20 cellular contexts compared by ENCODE assay signal in genomic region chr4:163967263-163967662, GRCh38.
A peak's percentile ranks its signal among the peaks of the same experiment; 100 is the strongest.
DNase-seq lines count a peak whose midpoint lies in the region; ATAC-seq and TF ChIP-seq lines count a peak whose summit lies in the region.
"Had no signal": no experiment of that assay in that cellular context is flagged by ENCODE, and none has a peak within 500 bp of the region (broad histone marks: within the 10 kb centered on the region; RNA-seq: fewer than 3 reads in every experiment).

No MANE protein-coding gene starts in this region.

- no peaks in the 10 kb centered on the region for H3K36me3 Mint-ChIP-seq in neural crest cell (ENCODE audit: low read depth)
- H3K36me3 Mint-ChIP-seq: activated naive CD4-positive, alpha-beta T cell treated with anti-CD3 and anti-CD28 coated beads, Interleukin-2, amount 50 U/mL, for 24 hours; stimulated activated naive B cell treated with anti-CD40 and anti-IgM and Interleukin-4, amounts not matched to agents 10 μg/mL and 1 μg/mL and 100 μg/mL, for 72 hours had no signal

- ATAC-seq in GM19395 (IDR thresholded peaks at IDR 0.05; ENCODE audit: unreplicated experiment) (peak; percentile 64), GM21825 (IDR thresholded peaks at IDR 0.05; ENCODE audit: unreplicated experiment) (peak; percentile 60), HG03354 (IDR thresholded peaks at IDR 0.05; ENCODE audit: poor library complexity, severe bottlenecking, unreplicated experiment) (peak; percentile 68), GM19351 (IDR thresholded peaks at IDR 0.05; ENCODE audit: unreplicated experiment) (no peak)
- ATAC-seq: foreskin keratinocyte; left lobe of liver; stimulated activated naive B cell treated with anti-CD40 and anti-IgM and Interleukin-4, amounts not matched to agents 10 μg/mL and 1 μg/mL and 100 μg/mL, for 72 hours had no signal

- peak overlapping the region; percentile 77 for H3K27ac Mint-ChIP-seq in neural crest cell (ENCODE audit: unreplicated experiment)
- H3K27ac Mint-ChIP-seq: activated CD4-positive, alpha-beta memory T cell treated with anti-CD3 and anti-CD28 coated beads, Interleukin-2, amount 10 ng/mL, durations not matched to agents 7 days and 5 days; activated naive CD4-positive, alpha-beta T cell treated with anti-CD3 and anti-CD28 coated beads, Interleukin-2, amount 50 U/mL, for 24 hours; HFFc6; stimulated activated naive B cell treated with anti-CD40 and anti-IgM and Interleukin-4, amounts not matched to agents 10 μg/mL and 1 μg/mL and 100 μg/mL, for 72 hours had no signal

- H3K9me3 Mint-ChIP-seq in neural crest cell, result no peaks in the 10 kb centered on the region
- H3K9me3 Mint-ChIP-seq: activated CD4-positive, alpha-beta memory T cell treated with anti-CD3 and anti-CD28 coated beads, Interleukin-2, amount 10 ng/mL, durations not matched to agents 7 days and 5 days; stimulated activated naive B cell treated with anti-CD40 and anti-IgM and Interleukin-4, amounts not matched to agents 10 μg/mL and 1 μg/mL and 100 μg/mL, for 72 hours had no signal

- H3K4me1 Mint-ChIP-seq in neural crest cell, result no peaks in the 10 kb centered on the region
- H3K4me1 Mint-ChIP-seq: activated CD4-positive, alpha-beta memory T cell treated with anti-CD3 and anti-CD28 coated beads, Interleukin-2, amount 10 ng/mL, durations not matched to agents 7 days and 5 days; activated naive CD4-positive, alpha-beta T cell treated with anti-CD3 and anti-CD28 coated beads, Interleukin-2, amount 50 U/mL, for 24 hours; stimulated activated naive B cell treated with anti-CD40 and anti-IgM and Interleukin-4, amounts not matched to agents 10 μg/mL and 1 μg/mL and 100 μg/mL, for 72 hours had no signal

- H3K4me3 Mint-ChIP-seq in neural crest cell, result no peak overlapping the region
- H3K4me3 Mint-ChIP-seq: activated CD4-positive, alpha-beta memory T cell treated with anti-CD3 and anti-CD28 coated beads, Interleukin-2, amount 10 ng/mL, durations not matched to agents 7 days and 5 days; activated naive CD4-positive, alpha-beta T cell treated with anti-CD3 and anti-CD28 coated beads, Interleukin-2, amount 50 U/mL, for 24 hours; HFFc6; stimulated activated naive B cell treated with anti-CD40 and anti-IgM and Interleukin-4, amounts not matched to agents 10 μg/mL and 1 μg/mL and 100 μg/mL, for 72 hours had no signal

- H3K27me3 Mint-ChIP-seq in neural crest cell (ENCODE audit: low read depth), result no peaks in the 10 kb centered on the region
- H3K27me3 Mint-ChIP-seq: activated CD4-positive, alpha-beta memory T cell treated with anti-CD3 and anti-CD28 coated beads, Interleukin-2, amount 10 ng/mL, durations not matched to agents 7 days and 5 days; activated naive CD4-positive, alpha-beta T cell treated with anti-CD3 and anti-CD28 coated beads, Interleukin-2, amount 50 U/mL, for 24 hours had no signal

- no peak for TF ChIP-seq CTCF in neural crest cell (conservative IDR thresholded peaks at IDR 0.05)

- DNase-seq in neural crest cell (ENCODE audit: low read depth, low spot score) (no peak), foreskin melanocyte (no peak), AML-193 (lab: John Stamatoyannopoulos, UW) (no peak)
- DNase-seq: activated CD4-positive, alpha-beta memory T cell treated with anti-CD3 and anti-CD28 coated beads, Interleukin-2, amount 10 ng/mL, durations not matched to agents 7 days and 5 days; activated T-cell treated with anti-CD3 and anti-CD28 coated beads, Interleukin-2, amount 50 U/mL, for 48 hours; cortex of kidney; foreskin keratinocyte; HFFc6; NCI-H510A treated with DMSO at 0.1 percent for 48 hours; occipital lobe; SHP77; stimulated activated CD4-positive, alpha-beta T cell treated with anti-CD3 and anti-CD28 coated beads, Interleukin-15, amount 100 ng/mL, for 24 hours; stimulated activated naive B cell treated with anti-CD40 and anti-IgM and Interleukin-4, amounts not matched to agents 10 μg/mL and 1 μg/mL and 100 μg/mL, for 72 hours; thyroid gland had no signal
